ENCODE assay signal across 35 cellular contexts in genomic region chr21:35444391-35444790, GRCh38.
"Had no signal": no experiment of that assay in that cellular context is flagged by ENCODE, and none has a peak within 500 bp of the region (broad histone marks: within the 10 kb centered on the region; RNA-seq: fewer than 3 reads in every experiment).

No MANE protein-coding gene starts in this region.

- H3K27me3 ChIP-seq: MG63 had no signal

- H3K4me3 ChIP-seq: MG63 had no signal

- H3K9me3 ChIP-seq: MG63 had no signal

- H3K36me3 ChIP-seq: MG63 had no signal

- DNase-seq: Karpas-422, Kasumi-1, MG63, MV-4-11, NCI-H1048, NCI-H1092, NCI-H1092 treated with DMSO at 0.1 percent for 48 hours, NCI-H1105, NCI-H1105 treated with DMSO at 0.1 percent for 48 hours, NCI-H1417, NCI-H1417 treated with DMSO at 0.1 percent for 48 hours, NCI-H1436, NCI-H1436 treated with DMSO at 0.1 percent for 48 hours, NCI-H146, NCI-H1694, NCI-H1694 treated with DMSO at 0.1 percent for 48 hours, NCI-H187, NCI-H187 treated with DMSO at 0.1 percent for 48 hours, NCI-H1930, NCI-H2029, NCI-H2029 treated with DMSO at 0.1 percent for 48 hours, NCI-H2081, NCI-H2081 treated with DMSO at 0.1 percent for 48 hours, NCI-H2107, NCI-H2171, NCI-H2171 treated with DMSO at 0.1 percent for 48 hours, NCI-H2227 treated with DMSO at 0.1 percent for 48 hours, NCI-H226, NCI-H345, NCI-H446, NCI-H446 treated with DMSO at 0.1 percent for 48 hours, NCI-H510A, NCI-H510A treated with DMSO at 0.1 percent for 48 hours, NCI-H524, NCI-H524 treated with DMSO at 0.1 percent for 48 hours had no signal
